1 cellular context compared by ENCODE assay signal in the genomic region with DNA sequence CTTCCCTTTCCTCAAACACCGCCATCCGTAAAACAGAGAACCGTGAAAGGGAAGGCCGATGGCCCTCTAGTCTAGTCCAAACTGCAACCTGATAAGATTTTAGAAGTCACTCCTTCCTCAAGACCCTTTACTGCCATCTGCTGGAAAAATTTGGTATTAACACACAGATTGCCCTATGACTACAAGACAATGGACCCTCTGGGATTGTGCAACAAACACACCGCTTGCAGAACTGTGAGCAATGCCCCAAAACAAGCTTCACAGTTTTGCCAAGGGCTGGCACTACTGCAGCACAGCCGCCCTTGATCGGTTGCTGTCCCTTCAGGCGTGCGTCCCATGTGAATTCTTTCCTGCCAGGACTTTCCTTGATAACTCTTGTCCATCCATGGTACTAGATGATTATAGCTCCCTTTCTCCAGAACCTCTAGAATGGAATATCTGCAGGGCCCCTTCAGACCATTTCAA.
TF ChIP-seq lines count a peak whose summit lies in the region.

No MANE protein-coding gene starts in this region.

TF ChIP-seq in HEK293, 187 proteins besides CTCF, POLR2A, EP300 and RAD21 (continued from another document):
- TF ChIP-seq ZNF157 (tag by site-specific recombination; IDR thresholded peaks at IDR 0.05): no peak
- no peak for TF ChIP-seq ZNF292 (tag by site-specific recombination; IDR thresholded peaks at IDR 0.05; ENCODE audit: borderline replicate concordance, low read depth)
- TF ChIP-seq EGR2 (tag by site-specific recombination; IDR thresholded peaks at IDR 0.05; ENCODE audit: low read depth): no peak
- peak; percentile 91 for TF ChIP-seq ZNF654 (tag by site-specific recombination; IDR thresholded peaks at IDR 0.05; ENCODE audit: low read depth)
TF ChIP-seq in HEK293: peak in this region for 8.
